26 cellular contexts compared by ENCODE assay signal in genomic region chr11:17778352-17778751, GRCh38. TPM values are rescaled to one million over a fixed set of nuclear protein-coding genes. Genes with fewer than 3 reads are reported as not detected.
"Had no signal": no experiment of that assay in that cellular context is flagged by ENCODE, and none has a peak within 500 bp of the region (broad histone marks: within the 10 kb centered on the region; RNA-seq: fewer than 3 reads in every experiment).

No MANE protein-coding gene starts in this region.

- DNase-seq: IMR-90, Karpas-422, KG1, MG63, NCI-H1092, NCI-H1105 treated with DMSO at 0.1 percent for 48 hours, NCI-H1417 treated with DMSO at 0.1 percent for 48 hours, NCI-H146, NCI-H1694 treated with DMSO at 0.1 percent for 48 hours, NCI-H1930, NCI-H2081, NCI-H2107, NCI-H226, NCI-H446, NCI-H510A, NCI-H524 treated with DMSO at 0.1 percent for 48 hours, NCI-H69, NCI-H774, Right ventricle myocardium superior, RPMI8226, SIG-M5 had no signal

- FAIRE-seq: HepG2, RCC 7860 had no signal

- H3K27me3 ChIP-seq: MG63 had no signal

- H3K4me3 ChIP-seq: MG63, SJSA1, SK-N-MC had no signal

- H3K9me3 ChIP-seq: MG63, SJSA1 had no signal

- H3K27ac ChIP-seq: SJSA1, SK-N-MC had no signal

- H3K36me3 ChIP-seq: MG63, SJSA1 had no signal

- H3K4me1 ChIP-seq: SJSA1 had no signal

- ATAC-seq: HepG2 had no signal

RNA-seq across cellular contexts. Expression of gene KCNC1, which starts 43.8 kb away (rescaled TPM):
- total RNA-seq: IMR-90, Right ventricle myocardium superior, SJSA1 had no signal

RNA-seq across cellular contexts. Expression of gene MYOD1, which starts 59.0 kb away (rescaled TPM):
- total RNA-seq: HepG2, HT1080, IMR-90, Right ventricle myocardium superior, SJSA1 had no signal
- polyA plus RNA-seq: HepG2, IMR-90 had no signal
